Comparison of ENCODE assay signal across 34 cellular contexts in genomic region chr3:87101873-87102272, GRCh38.
"Had no signal": no experiment of that assay in that cellular context is flagged by ENCODE, and none has a peak within 500 bp of the region (broad histone marks: within the 10 kb centered on the region; RNA-seq: fewer than 3 reads in every experiment).

No MANE protein-coding gene starts in this region.

- H3K36me3 Mint-ChIP-seq: activated naive CD4-positive, alpha-beta T cell treated with anti-CD3 and anti-CD28 coated beads, Interleukin-2, amount 50 U/mL, for 72 hours; brain had no signal

- H3K27me3 ChIP-seq: adrenal gland, Peyer's patch, SJSA1 had no signal

- ATAC-seq: activated CD4-positive, alpha-beta T cell treated with anti-CD3 and anti-CD28 coated beads for 36 hours; activated CD4-positive, CD25-positive, alpha-beta regulatory T cell treated with anti-CD3 and anti-CD28 coated beads, Interleukin-2, amount 50 U/mL, for 24 hours; activated naive CD4-positive, alpha-beta T cell treated with anti-CD3 and anti-CD28 coated beads, Interleukin-2, amount 50 U/mL, for 72 hours; activated T-cell treated with anti-CD3 and anti-CD28 coated beads, Interleukin-2, amount 50 U/mL, for 4 hours; PC-3 had no signal

- H3K4me1 ChIP-seq: adrenal gland, Peyer's patch, SJSA1 had no signal

- H3K4me3 Mint-ChIP-seq: activated CD4-positive, alpha-beta T cell treated with anti-CD3 and anti-CD28 coated beads for 36 hours; activated CD4-positive, alpha-beta T cell treated with anti-CD3 and anti-CD28 coated beads, Interleukin-2, amount 10 ng/mL, durations not matched to agents 7 days and 5 days; activated naive CD4-positive, alpha-beta T cell treated with anti-CD3 and anti-CD28 coated beads for 36 hours; activated T-cell treated with anti-CD3 and anti-CD28 coated beads, Interleukin-2, amount 50 U/mL, for 4 hours; activated T-helper 1 cell treated with anti-CD3 and anti-CD28 coated beads, Interleukin-12 subunit alpha, Interleukin-12 subunit beta, Interleukin-2, Interleukin-4 antibody, amounts not matched to agents 30 ng/mL and 10 ng/mL and 1 ng/mL, durations not matched to agents 14 hours and 24 hours and 36 hours; brain; T-helper 1 cell treated with Interleukin-12 subunit alpha and Interleukin-12 subunit beta and Interleukin-4 antibody, amounts not matched to agents 30 μg/mL and 1 μg/mL, for 36 hours; T-helper 2 cell treated with Interferon-gamma antibody and Interleukin-4, amounts not matched to agents 5 μg/mL and 100 μg/mL, for 36 hours had no signal

- H3K36me3 ChIP-seq: adrenal gland, Peyer's patch, SJSA1 had no signal

- H3K4me2 ChIP-seq: KMS-11, SK-N-SH had no signal

- H3K9ac ChIP-seq: KMS-11, SK-N-SH had no signal

- H3K27me3 Mint-ChIP-seq: activated CD4-positive, alpha-beta T cell treated with anti-CD3 and anti-CD28 coated beads, Interleukin-2, amount 10 ng/mL, durations not matched to agents 7 days and 5 days; brain had no signal

- H3K4me3 ChIP-seq: adrenal gland, Peyer's patch, SJSA1 had no signal

- FAIRE-seq: bronchial epithelial cell, TTC549 had no signal

- H3K9me3 Mint-ChIP-seq: activated CD4-positive, alpha-beta T cell treated with anti-CD3 and anti-CD28 coated beads, Interleukin-2, amount 10 ng/mL, durations not matched to agents 7 days and 5 days; activated T-helper 1 cell treated with anti-CD3 and anti-CD28 coated beads, Interleukin-12 subunit alpha, Interleukin-12 subunit beta, Interleukin-2, Interleukin-4 antibody, amounts not matched to agents 30 ng/mL and 10 ng/mL and 1 ng/mL, durations not matched to agents 14 hours and 24 hours and 36 hours; T-helper 2 cell treated with Interferon-gamma antibody and Interleukin-4, amounts not matched to agents 5 μg/mL and 100 μg/mL, for 36 hours had no signal

- H3K9me3 ChIP-seq: adrenal gland, Peyer's patch, SJSA1, SK-N-SH had no signal

- DNase-seq: activated CD4-positive, alpha-beta T cell treated with anti-CD3 and anti-CD28 coated beads for 36 hours; activated CD4-positive, alpha-beta T cell treated with anti-CD3 and anti-CD28 coated beads, Interleukin-2, amount 10 ng/mL, durations not matched to agents 7 days and 5 days; activated CD4-positive, alpha-beta T cell treated with anti-CD3 and anti-CD28 coated beads, Interleukin-2, amount 50 U/mL, for 48 hours; activated CD8-positive, alpha-beta memory T cell treated with anti-CD3 and anti-CD28 coated beads, Interleukin-2, amount 50 U/mL, for 4 hours; activated gamma-delta T cell treated with Interleukin-2 at 50 U/mL for 16 hours; activated naive CD4-positive, alpha-beta T cell treated with anti-CD3 and anti-CD28 coated beads for 36 hours; activated T-cell treated with anti-CD3 and anti-CD28 coated beads for 4 hours; activated T-cell treated with anti-CD3 and anti-CD28 coated beads, Interleukin-2, amount 50 U/mL, for 4 hours; adrenal gland; anterior cingulate cortex; caudate nucleus; MM.1S; MV-4-11; NCI-H1092; NCI-H1436 treated with DMSO at 0.1 percent for 48 hours; NCI-H1694 treated with DMSO at 0.1 percent for 48 hours; NCI-H2029; NCI-H345; NCI-H524 treated with DMSO at 0.1 percent for 48 hours; PC-3; Peyer's patch; RPMI8226; SHP77 treated with DMSO at 0.1 percent for 48 hours; SK-N-SH had no signal

- H3K4me1 Mint-ChIP-seq: activated CD4-positive, alpha-beta T cell treated with anti-CD3 and anti-CD28 coated beads for 36 hours; activated CD4-positive, alpha-beta T cell treated with anti-CD3 and anti-CD28 coated beads, Interleukin-2, amount 10 ng/mL, durations not matched to agents 7 days and 5 days; brain had no signal

- H3K27ac Mint-ChIP-seq: activated CD4-positive, alpha-beta T cell treated with anti-CD3 and anti-CD28 coated beads for 36 hours; activated CD4-positive, alpha-beta T cell treated with anti-CD3 and anti-CD28 coated beads, Interleukin-2, amount 10 ng/mL, durations not matched to agents 7 days and 5 days; activated naive CD4-positive, alpha-beta T cell treated with anti-CD3 and anti-CD28 coated beads for 36 hours; activated naive CD4-positive, alpha-beta T cell treated with anti-CD3 and anti-CD28 coated beads, Interleukin-2, amount 50 U/mL, for 72 hours; activated T-helper 1 cell treated with anti-CD3 and anti-CD28 coated beads, Interleukin-12 subunit alpha, Interleukin-12 subunit beta, Interleukin-2, Interleukin-4 antibody, amounts not matched to agents 30 ng/mL and 10 ng/mL and 1 ng/mL, durations not matched to agents 14 hours and 24 hours and 36 hours; brain; T-helper 1 cell treated with Interleukin-12 subunit alpha and Interleukin-12 subunit beta and Interleukin-4 antibody, amounts not matched to agents 30 μg/mL and 1 μg/mL, for 36 hours; T-helper 2 cell treated with Interferon-gamma antibody and Interleukin-4, amounts not matched to agents 5 μg/mL and 100 μg/mL, for 36 hours had no signal

- H3K27ac ChIP-seq: adrenal gland, KMS-11, Peyer's patch, SJSA1 had no signal
